ENCODE assay signal across 8 cellular contexts in the genomic region with DNA sequence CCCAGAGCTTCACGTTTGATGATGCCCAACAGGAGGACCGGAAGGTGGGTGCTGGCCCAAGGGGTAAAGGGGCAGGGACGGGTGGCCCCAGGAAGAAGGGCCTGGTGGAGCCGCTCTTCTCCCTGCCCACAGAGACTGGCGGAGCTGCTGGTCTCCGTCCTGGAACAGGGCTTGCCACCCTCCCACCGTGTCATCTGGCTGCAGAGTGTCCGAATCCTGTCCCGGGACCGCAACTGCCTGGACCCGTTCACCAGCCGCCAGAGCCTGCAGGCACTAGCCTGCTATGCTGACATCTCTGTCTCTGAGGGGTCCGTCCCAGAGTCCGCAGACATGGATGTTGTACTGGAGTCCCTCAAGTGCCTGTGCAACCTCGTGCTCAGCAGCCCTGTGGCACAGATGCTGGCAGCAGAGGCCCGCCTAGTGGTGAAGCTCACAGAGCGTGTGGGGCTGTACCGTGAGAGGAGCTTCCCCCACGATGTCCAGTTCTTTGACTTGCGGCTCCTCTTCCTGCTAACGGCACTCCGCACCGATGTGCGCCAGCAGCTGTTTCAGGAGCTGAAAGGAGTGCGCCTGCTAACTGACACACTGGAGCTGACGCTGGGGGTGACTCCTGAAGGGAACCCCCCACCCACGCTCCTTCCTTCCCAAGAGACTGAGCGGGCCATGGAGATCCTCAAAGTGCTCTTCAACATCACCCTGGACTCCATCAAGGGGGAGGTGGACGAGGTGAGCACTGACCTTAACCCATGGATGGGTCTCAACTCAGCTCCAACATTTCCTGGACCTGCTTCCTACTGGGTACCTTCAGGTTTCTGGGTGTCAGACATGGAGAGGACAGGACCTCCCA. TPM values are rescaled to one million over a fixed set of nuclear protein-coding genes. Genes with fewer than 3 reads are reported as not detected.
DNase-seq lines count a peak whose midpoint lies in the region.

No MANE protein-coding gene starts in this region.

- H3K27ac ChIP-seq in subcutaneous abdominal adipose tissue (ENCODE audit: low read depth, low read length) = peak overlapping the region; percentile 97

- H3K4me1 Mint-ChIP-seq in activated CD4-positive, alpha-beta T cell treated with anti-CD3 and anti-CD28 coated beads, Interleukin-2, amount 10 ng/mL, durations not matched to agents 24 days and 14 days = peaks cover 16% of the 10 kb centered on the region
- peaks cover 12% of the 10 kb centered on the region for H3K4me1 Mint-ChIP-seq in activated T-helper 2 cell treated with anti-CD3 and anti-CD28 coated beads, Interferon-gamma antibody, Interleukin-2, Interleukin-4, amounts not matched to agents 10 μg/mL and 5 μg/mL and 100 μg/mL, durations not matched to agents 14 hours and 24 hours and 36 hours (ENCODE audit: low read depth)
- peaks cover 29 to 43% of the 10 kb centered on the region in 2 donors for H3K4me1 Mint-ChIP-seq in immature natural killer cell

- peaks cover 69% of the 10 kb centered on the region for H3K36me3 Mint-ChIP-seq in activated CD4-positive, alpha-beta T cell treated with anti-CD3 and anti-CD28 coated beads, Interleukin-2, amount 10 ng/mL, durations not matched to agents 24 days and 14 days (ENCODE audit: low read depth)
- peaks cover 76% of the 10 kb centered on the region for H3K36me3 Mint-ChIP-seq in activated T-helper 2 cell treated with anti-CD3 and anti-CD28 coated beads, Interferon-gamma antibody, Interleukin-2, Interleukin-4, amounts not matched to agents 10 μg/mL and 5 μg/mL and 100 μg/mL, durations not matched to agents 14 hours and 24 hours and 36 hours (ENCODE audit: low read depth)
- H3K36me3 Mint-ChIP-seq in immature natural killer cell = peaks cover 3 to 20% (median 7%) of the 10 kb centered on the region in 3 donors

- H3K4me3 ChIP-seq in subcutaneous abdominal adipose tissue (ENCODE audit: low read depth in 1 of 5, low read length in 5 of 5) = peak overlapping the region; percentile 77 to 97 (median 84)

- H3K9ac ChIP-seq in subcutaneous abdominal adipose tissue (ENCODE audit: low read length in 5 of 5) = peak overlapping the region; percentile 38 to 90 (median 83)

- H3K9me3 Mint-ChIP-seq in activated CD4-positive, alpha-beta T cell treated with anti-CD3 and anti-CD28 coated beads, Interleukin-2, amount 10 ng/mL, durations not matched to agents 24 days and 14 days = no peaks in the 10 kb centered on the region
- no peaks in the 10 kb centered on the region for H3K9me3 Mint-ChIP-seq in activated T-helper 2 cell treated with anti-CD3 and anti-CD28 coated beads, Interferon-gamma antibody, Interleukin-2, Interleukin-4, amounts not matched to agents 10 μg/mL and 5 μg/mL and 100 μg/mL, durations not matched to agents 14 hours and 24 hours and 36 hours
- H3K9me3 Mint-ChIP-seq in immature natural killer cell = no peaks in the 10 kb centered on the region

- peaks cover 0 to 2% (median 0%) of the 10 kb centered on the region in 5 donors for H3K27me3 ChIP-seq in subcutaneous abdominal adipose tissue (ENCODE audit: control insufficient read depth in 5 of 5, insufficient read depth in 4 of 5, low read length in 5 of 5)

- H3K9me3 ChIP-seq in subcutaneous abdominal adipose tissue (ENCODE audit: control insufficient read depth in 5 of 5, low read length in 5 of 5) = no peaks in the 10 kb centered on the region

- no peak for DNase-seq in activated CD4-positive, alpha-beta T cell treated with anti-CD3 and anti-CD28 coated beads, Interleukin-2, amount 10 ng/mL, durations not matched to agents 24 days and 14 days
- DNase-seq in activated CD4-positive, alpha-beta T cell treated with anti-CD3 and anti-CD28 coated beads for 1 hour = no peak
- no peak for DNase-seq in activated T-helper 2 cell treated with anti-CD3 and anti-CD28 coated beads, Interferon-gamma antibody, Interleukin-2, Interleukin-4, amounts not matched to agents 10 μg/mL and 5 μg/mL and 100 μg/mL, durations not matched to agents 14 hours and 24 hours and 36 hours (ENCODE audit: low spot score)
- DNase-seq in immature natural killer cell (no peak), GOT3 (lab: John Stamatoyannopoulos, UW) (no peak), GF-D8 (lab: John Stamatoyannopoulos, UW) (no peak), DMS114 treated with DMSO at 0.1 percent for 48 hours (lab: John Stamatoyannopoulos, UW; ENCODE audit: unreplicated experiment) (no peak)

- peak overlapping the region; percentile 100 for H3K27ac Mint-ChIP-seq in activated CD4-positive, alpha-beta T cell treated with anti-CD3 and anti-CD28 coated beads, Interleukin-2, amount 10 ng/mL, durations not matched to agents 24 days and 14 days
- peak overlapping the region; percentile 100 for H3K27ac Mint-ChIP-seq in activated T-helper 2 cell treated with anti-CD3 and anti-CD28 coated beads, Interferon-gamma antibody, Interleukin-2, Interleukin-4, amounts not matched to agents 10 μg/mL and 5 μg/mL and 100 μg/mL, durations not matched to agents 14 hours and 24 hours and 36 hours
- peak overlapping the region; percentile 77 to 100 (median 95) for H3K27ac Mint-ChIP-seq in immature natural killer cell

- H3K4me3 Mint-ChIP-seq in activated CD4-positive, alpha-beta T cell treated with anti-CD3 and anti-CD28 coated beads, Interleukin-2, amount 10 ng/mL, durations not matched to agents 24 days and 14 days = peak overlapping the region; percentile 98
- H3K4me3 Mint-ChIP-seq in activated T-helper 2 cell treated with anti-CD3 and anti-CD28 coated beads, Interferon-gamma antibody, Interleukin-2, Interleukin-4, amounts not matched to agents 10 μg/mL and 5 μg/mL and 100 μg/mL, durations not matched to agents 14 hours and 24 hours and 36 hours (ENCODE audit: low read depth) = peak overlapping the region; percentile 100
- peak overlapping the region; percentile 93 to 99 (median 94) for H3K4me3 Mint-ChIP-seq in immature natural killer cell

- no peaks in the 10 kb centered on the region for H3K27me3 Mint-ChIP-seq in activated CD4-positive, alpha-beta T cell treated with anti-CD3 and anti-CD28 coated beads, Interleukin-2, amount 10 ng/mL, durations not matched to agents 24 days and 14 days
- H3K27me3 Mint-ChIP-seq in activated T-helper 2 cell treated with anti-CD3 and anti-CD28 coated beads, Interferon-gamma antibody, Interleukin-2, Interleukin-4, amounts not matched to agents 10 μg/mL and 5 μg/mL and 100 μg/mL, durations not matched to agents 14 hours and 24 hours and 36 hours (ENCODE audit: low read depth) = no peaks in the 10 kb centered on the region
- peaks cover 17 to 27% (median 20%) of the 10 kb centered on the region in 3 donors for H3K27me3 Mint-ChIP-seq in immature natural killer cell (ENCODE audit: low read depth in 3 of 3)

- H3K4me1 ChIP-seq in subcutaneous abdominal adipose tissue (ENCODE audit: control insufficient read depth in 5 of 5, insufficient read depth in 5 of 5, low read length in 5 of 5) = peaks cover 28 to 60% (median 51%) of the 10 kb centered on the region in 5 donors

- peaks cover 0 to 60% (median 59%) of the 10 kb centered on the region in 5 donors for H3K36me3 ChIP-seq in subcutaneous abdominal adipose tissue (ENCODE audit: control insufficient read depth in 5 of 5, insufficient read depth in 5 of 5, low read length in 5 of 5)

- intact Hi-C loops in activated CD4-positive, alpha-beta T cell treated with anti-CD3 and anti-CD28 coated beads, Interleukin-2, amount 10 ng/mL, durations not matched to agents 24 days and 14 days (cut with micrococcal nuclease) = loop anchor here (5.0 kb wide), 2 partner anchors 148 to 208 kb away; no protein-coding TSS in a partner anchor
- intact Hi-C loops in activated T-helper 2 cell treated with anti-CD3 and anti-CD28 coated beads, Interferon-gamma antibody, Interleukin-2, Interleukin-4, amounts not matched to agents 10 μg/mL and 5 μg/mL and 100 μg/mL, durations not matched to agents 14 hours and 24 hours and 36 hours (cut with micrococcal nuclease) = loop anchor here (5.0 kb wide), 3 partner anchors 103 to 608 kb away; a partner anchor contains a TSS

RNA-seq across cellular contexts. Expression of a gene that starts 2.0 kb away (rescaled TPM):
- 118 and 128 TPM in 2 replicates for total RNA-seq in activated CD4-positive, alpha-beta T cell treated with anti-CD3 and anti-CD28 coated beads, Interleukin-2, amount 10 ng/mL, durations not matched to agents 24 days and 14 days
- 109 and 110 TPM in 2 replicates for total RNA-seq in activated T-helper 2 cell treated with anti-CD3 and anti-CD28 coated beads, Interferon-gamma antibody, Interleukin-2, Interleukin-4, amounts not matched to agents 10 μg/mL and 5 μg/mL and 100 μg/mL, durations not matched to agents 14 hours and 24 hours and 36 hours
- polyA plus RNA-seq in immature natural killer cell = 100 to 1,000 TPM in 2 of 3 donors, 10 to 100 TPM in 1; 91.0 to 132 (median 106) TPM

RNA-seq across cellular contexts. Expression of a gene that starts 2.3 kb away (rescaled TPM):
- 43.6 and 46.9 TPM in 2 replicates for total RNA-seq in activated CD4-positive, alpha-beta T cell treated with anti-CD3 and anti-CD28 coated beads, Interleukin-2, amount 10 ng/mL, durations not matched to agents 24 days and 14 days
- total RNA-seq in activated T-helper 2 cell treated with anti-CD3 and anti-CD28 coated beads, Interferon-gamma antibody, Interleukin-2, Interleukin-4, amounts not matched to agents 10 μg/mL and 5 μg/mL and 100 μg/mL, durations not matched to agents 14 hours and 24 hours and 36 hours = 43.7 and 46.3 TPM in 2 replicates
- 10 to 100 TPM; 12.1 to 39.5 (median 24.6) TPM for polyA plus RNA-seq in immature natural killer cell

RNA-seq across cellular contexts. Expression of a gene that starts 16.6 kb away (rescaled TPM):
- total RNA-seq in activated CD4-positive, alpha-beta T cell treated with anti-CD3 and anti-CD28 coated beads, Interleukin-2, amount 10 ng/mL, durations not matched to agents 24 days and 14 days = not detected in 2 replicates
- total RNA-seq in activated T-helper 2 cell treated with anti-CD3 and anti-CD28 coated beads, Interferon-gamma antibody, Interleukin-2, Interleukin-4, amounts not matched to agents 10 μg/mL and 5 μg/mL and 100 μg/mL, durations not matched to agents 14 hours and 24 hours and 36 hours = not detected in 2 replicates
- not detected for polyA plus RNA-seq in immature natural killer cell

RNA-seq across cellular contexts. Expression of a gene that starts 26.6 kb away (rescaled TPM):
- total RNA-seq in activated CD4-positive, alpha-beta T cell treated with anti-CD3 and anti-CD28 coated beads, Interleukin-2, amount 10 ng/mL, durations not matched to agents 24 days and 14 days = 16.5 and 17.6 TPM in 2 replicates
- total RNA-seq in activated T-helper 2 cell treated with anti-CD3 and anti-CD28 coated beads, Interferon-gamma antibody, Interleukin-2, Interleukin-4, amounts not matched to agents 10 μg/mL and 5 μg/mL and 100 μg/mL, durations not matched to agents 14 hours and 24 hours and 36 hours = 17.0 and 17.3 TPM in 2 replicates
- 10 to 100 TPM in 1 of 3 donors, 1 to 10 TPM in 2; 6.7 to 11.1 (median 7.4) TPM for polyA plus RNA-seq in immature natural killer cell

RNA-seq across cellular contexts. Expression of a gene that starts 27.3 kb away (rescaled TPM):
- 272 and 275 TPM in 2 replicates for total RNA-seq in activated CD4-positive, alpha-beta T cell treated with anti-CD3 and anti-CD28 coated beads, Interleukin-2, amount 10 ng/mL, durations not matched to agents 24 days and 14 days
- 255 and 258 TPM in 2 replicates for total RNA-seq in activated T-helper 2 cell treated with anti-CD3 and anti-CD28 coated beads, Interferon-gamma antibody, Interleukin-2, Interleukin-4, amounts not matched to agents 10 μg/mL and 5 μg/mL and 100 μg/mL, durations not matched to agents 14 hours and 24 hours and 36 hours
- polyA plus RNA-seq in immature natural killer cell = 100 to 1,000 TPM; 257 to 353 (median 345) TPM
